ENCODE assay signal across 13 cellular contexts in genomic region chr21:45546636-45547203, GRCh38. TPM values are rescaled to one million over a fixed set of nuclear protein-coding genes. Genes with fewer than 3 reads are reported as not detected.
DNase-seq lines count a peak whose midpoint lies in the region; ATAC-seq and TF ChIP-seq lines count a peak whose summit lies in the region.
"Had no signal": no experiment of that assay in that cellular context is flagged by ENCODE, and none has a peak within 500 bp of the region (broad histone marks: within the 10 kb centered on the region; RNA-seq: fewer than 3 reads in every experiment).

No MANE protein-coding gene starts in this region.

- H2AFZ ChIP-seq in osteoblast (ENCODE audit: low read length) = no peak overlapping the region

- H3K27me3 ChIP-seq in osteoblast (ENCODE audit: insufficient read depth, low read length) (no peaks in the 10 kb centered on the region), body of pancreas (no peaks in the 10 kb centered on the region)

- peak; percentile 12 for DNase-seq in activated effector memory CD4-positive, alpha-beta T cell treated with anti-CD3 and anti-CD28 coated beads, Interleukin-2, amount 50 U/mL, for 16 hours
- DNase-seq in activated effector memory CD4-positive, alpha-beta T cell treated with Interleukin-2 at 50 U/mL for 16 hours = no peak
- peak; percentile 25 for DNase-seq in islet precursor cell
- peak; percentile 79 for DNase-seq in osteoblast (ENCODE audit: insufficient read length, low spot score, missing footprints)
- no peak for DNase-seq in body of pancreas
- no peak for DNase-seq in hypothalamus (lab: John Stamatoyannopoulos, UW)
- DNase-seq in LoVo (ENCODE audit: low spot score) = no peak
- no peak for DNase-seq in cerebellar cortex (ENCODE audit: low spot score)
- DNase-seq: C1 segment of cervical spinal cord, NCI-H1417 treated with DMSO at 0.1 percent for 48 hours, NCI-H2029, NCI-H510A treated with DMSO at 0.1 percent for 48 hours had no signal

- no peaks in the 10 kb centered on the region for H4K20me1 ChIP-seq in osteoblast (ENCODE audit: insufficient read depth, low read length)

- no peak for TF ChIP-seq POLR2A in body of pancreas (IDR thresholded peaks at IDR 0.05)

- intact Hi-C loops in body of pancreas (cut with DNase I) = loop anchor here (10.0 kb wide), 1 partner anchor 262 kb away; the partner anchor contains the start of gene POFUT2

- WGBS in body of pancreas, 2 donors = 68 to 77% methylated on average over 11 of the region's 11 CpGs

- H3K4me2 ChIP-seq in osteoblast (ENCODE audit: insufficient read depth, low read length) = no peak overlapping the region

- H3K9me3 ChIP-seq in osteoblast (ENCODE audit: low read depth, low read length) (no peaks in the 10 kb centered on the region), body of pancreas (no peaks in the 10 kb centered on the region)

- no peaks in the 10 kb centered on the region for H3K79me2 ChIP-seq in osteoblast (ENCODE audit: insufficient read depth, low read length)

- no peak for ATAC-seq in body of pancreas
- ATAC-seq: HCT116 had no signal

- H3K4me3 ChIP-seq in osteoblast (ENCODE audit: insufficient read depth, low read length) (no peak overlapping the region), body of pancreas (no peak overlapping the region)

- H3K36me3 ChIP-seq in osteoblast (ENCODE audit: insufficient read depth, low read length) (no peaks in the 10 kb centered on the region), body of pancreas (replicated peaks in 1 of 2; ENCODE audit: insufficient read depth in 1 of 2, low read depth in 2 of 2) (no peaks in the 10 kb centered on the region)

- no peak for TF ChIP-seq CTCF in osteoblast (IDR thresholded peaks at IDR 0.05; ENCODE audit: extremely low read depth, low read depth, low read length)
- TF ChIP-seq CTCF in body of pancreas (IDR thresholded peaks at IDR 0.05) = no peak

- H3K27ac ChIP-seq in osteoblast (ENCODE audit: low read depth, low read length) (no peak overlapping the region), body of pancreas (no peak overlapping the region)

- no peaks in the 10 kb centered on the region for H3K4me1 ChIP-seq in osteoblast (ENCODE audit: insufficient read depth, low read length)
- H3K4me1 ChIP-seq in body of pancreas = peaks cover 6% of the 10 kb centered on the region

RNA-seq across cellular contexts. Expression of gene SLC19A1, which starts 4.5 kb away (rescaled TPM):
- total RNA-seq in osteoblast (2.9 and 3.2 TPM in 2 replicates), body of pancreas (1 to 10 TPM; 2.6 to 7.0 TPM)

Comparison
In these comparisons a context has a peak if more than half of its experiments do, and no peak if none do; other contexts are left out.
1. DNase-seq: peak in activated effector memory CD4-positive, alpha-beta T cell treated with anti-CD3 and anti-CD28 coated beads, Interleukin-2, amount 50 U/mL, for 16 hours (single experiment), islet precursor cell (single experiment) and osteoblast (single experiment); none in activated effector memory CD4-positive, alpha-beta T cell treated with Interleukin-2 at 50 U/mL for 16 hours (single experiment), body of pancreas (0 of 4), hypothalamus (0 of 51), LoVo (single experiment) and cerebellar cortex (single experiment).